ENCODE assay signal across 6 cellular contexts in the genomic region with DNA sequence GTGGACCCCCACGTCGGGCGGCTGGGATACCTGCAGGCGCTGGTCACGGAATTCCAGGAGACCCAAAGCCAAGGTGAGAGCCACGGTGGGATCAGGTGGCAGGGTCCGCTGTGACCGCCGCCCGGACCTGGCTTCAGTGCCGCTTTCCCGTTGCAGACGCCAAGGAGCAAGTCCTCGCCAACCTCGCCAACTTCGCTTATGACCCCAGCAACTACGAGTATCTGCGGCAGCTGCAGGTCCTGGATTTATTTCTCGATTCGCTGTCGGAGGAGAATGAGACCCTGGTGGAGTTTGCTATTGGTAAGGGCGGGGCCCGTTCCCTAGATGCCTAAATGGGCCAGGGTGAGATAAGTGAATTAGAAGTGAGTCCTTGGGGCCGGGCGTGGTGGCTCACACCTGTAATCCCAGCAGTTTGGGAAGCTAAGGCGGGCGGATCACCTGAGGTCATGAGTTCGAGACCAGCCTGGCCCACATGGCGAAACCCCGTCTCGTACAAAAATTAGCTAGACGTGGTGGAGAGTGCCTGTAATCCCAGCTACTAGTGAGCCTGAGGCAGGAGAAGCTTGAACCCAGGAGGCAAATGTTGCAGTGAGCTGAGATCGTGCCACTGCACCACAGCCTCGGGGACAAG. TPM values are rescaled to one million over a fixed set of nuclear protein-coding genes. Genes with fewer than 3 reads are reported as not detected.
A peak's percentile ranks its signal among the peaks of the same experiment; 100 is the strongest.
DNase-seq lines count a peak whose midpoint lies in the region; ATAC-seq, FAIRE-seq and TF ChIP-seq lines count a peak whose summit lies in the region.

No MANE protein-coding gene starts in this region.

- H2AFZ ChIP-seq in endothelial cell of umbilical vein (ENCODE audit: low read depth, low read length), result peak overlapping the region; percentile 9

- ATAC-seq in GM21825 (IDR thresholded peaks at IDR 0.05; ENCODE audit: unreplicated experiment), result no peak

- peak; percentile 72 for FAIRE-seq in endothelial cell of umbilical vein (lab: Jason Lieb, UNC)

- CTCF ChIA-PET in endothelial cell of umbilical vein (lab: Charles Lee), result interaction anchor here (0.6 to 4.3 kb wide), 16 partner anchors 14 to 160 kb away, joined by 3 to 37 read pairs (median 4); partner anchors contain the start of genes MIF4GD, NT5C and NUP85
- CTCF ChIA-PET in GM10248 (lab: Yijun Ruan, JAX), result interaction anchor here (0.7 to 16.9 kb wide), 4 partner anchors 19 to 91 kb away, joined by 3 to 338 read pairs (median 6); partner anchors contain the start of gene NT5C

- H3K27ac ChIP-seq in endothelial cell of umbilical vein (ENCODE audit: insufficient read depth, low read depth, low read length), result no peak overlapping the region
- H3K27ac ChIP-seq in skeletal muscle tissue (ENCODE audit: low read depth, low read length), result no peak overlapping the region

- H3K4me1 ChIP-seq in endothelial cell of umbilical vein (ENCODE audit: control insufficient read depth, extremely low read depth, insufficient read depth, low read length), result peaks cover 20% of the 10 kb centered on the region
- peaks cover 22 to 30% (median 27%) of the 10 kb centered on the region in 3 donors for H3K4me1 ChIP-seq in skeletal muscle tissue (ENCODE audit: control insufficient read depth in 3 of 3, insufficient read depth in 3 of 3, low read length in 3 of 3)

- H3K9me1 ChIP-seq in endothelial cell of umbilical vein (replicated peaks; ENCODE audit: control insufficient read depth, extremely low read depth, insufficient read depth, low read length), result no peaks in the 10 kb centered on the region

- no peaks in the 10 kb centered on the region for H4K20me1 ChIP-seq in endothelial cell of umbilical vein (replicated peaks; ENCODE audit: control insufficient read depth, extremely low read depth, insufficient read depth, low read length)

- H3K27me3 ChIP-seq in endothelial cell of umbilical vein (ENCODE audit: control insufficient read depth in 2 of 2, insufficient read depth in 2 of 2, low read length in 2 of 2), result no peaks in the 10 kb centered on the region
- H3K27me3 ChIP-seq in skeletal muscle tissue (ENCODE audit: control insufficient read depth in 3 of 3, insufficient read depth in 3 of 3, low read length in 3 of 3), result no peaks in the 10 kb centered on the region

- peaks cover 0 to under 1% of the 10 kb centered on the region in 2 experiments for H3K36me3 ChIP-seq in endothelial cell of umbilical vein (ENCODE audit: control insufficient read depth in 2 of 2, extremely low read depth in 1 of 2, insufficient read depth in 2 of 2, low read length in 2 of 2)
- H3K36me3 ChIP-seq in skeletal muscle tissue (ENCODE audit: control insufficient read depth in 3 of 3, insufficient read depth in 3 of 3, low read length in 3 of 3), result peaks cover 0 to 2% (median 0%) of the 10 kb centered on the region in 3 donors

- H3K4me3 ChIP-seq in endothelial cell of umbilical vein (replicated peaks in 1 of 3; ENCODE audit: insufficient read depth in 1 of 3, low read depth in 1 of 3, low read length in 3 of 3) (peak overlapping the region; percentile 22 to 74 (median 71)), skeletal muscle tissue (ENCODE audit: low read length in 3 of 3) (peak overlapping the region; percentile 75 to 85 (median 84))

- TF ChIP-seq POLR2A in endothelial cell of umbilical vein (IDR thresholded peaks at IDR 0.05; ENCODE audit: low read depth, low read length), result no peak

- intact Hi-C loops in endothelial cell of umbilical vein (cut with micrococcal nuclease), result no loop called here

- no peaks in the 10 kb centered on the region for H3K9me3 ChIP-seq in endothelial cell of umbilical vein (replicated peaks; ENCODE audit: control insufficient read depth, insufficient read depth, low read length)
- H3K9me3 ChIP-seq in skeletal muscle tissue (ENCODE audit: control insufficient read depth in 3 of 3, low read length in 3 of 3), result no peaks in the 10 kb centered on the region

- peak overlapping the region; percentile 57 for H3K4me2 ChIP-seq in endothelial cell of umbilical vein (ENCODE audit: insufficient read depth, low read length)

- no peaks in the 10 kb centered on the region for H3K79me2 ChIP-seq in endothelial cell of umbilical vein (ENCODE audit: control insufficient read depth, insufficient read depth, low read length)

- POLR2A ChIA-PET in endothelial cell of umbilical vein (lab: Charles Lee) (interaction anchor here (0.9 to 1.1 kb wide), 2 partner anchors 34 to 79 kb away, joined by 3 to 7 read pairs; no protein-coding TSS in a partner anchor), GM10248 (lab: Yijun Ruan, JAX) (interaction anchor here (1.0 to 1.7 kb wide), 3 partner anchors 10 to 44 kb away, joined by 3 to 4 read pairs (median 4); partner anchors contain the start of gene JPT1)

- TF ChIP-seq CTCF in endothelial cell of umbilical vein (IDR thresholded peaks at IDR 0.05; ENCODE audit: extremely low read depth in 1 of 2, insufficient read depth in 1 of 2, low read depth in 1 of 2, low read length in 2 of 2) (no peak), GM10248 (IDR thresholded peaks at IDR 0.05; ENCODE audit: control extremely low read depth, extremely low read depth, low read depth, missing control alignments) (no peak)

- H3K9ac ChIP-seq in endothelial cell of umbilical vein (replicated peaks; ENCODE audit: extremely low read depth, insufficient read depth, low read length) (no peak overlapping the region), skeletal muscle tissue (ENCODE audit: low read depth in 1 of 3, low read length in 3 of 3) (peak overlapping the region; percentile 75 to 84 (median 81))

- no TSS peak for BruUV-seq in endothelial cell of umbilical vein (replicated peaks; lab: Mats Ljungman, UMichigan)

- dilution Hi-C loops in endothelial cell of umbilical vein (cut with MboI; ENCODE audit: extremely low pct_ligation_motif_present, low sequenced_read_pairs), result no loop called here

- peak; percentile 10 for DNase-seq in activated effector memory CD4-positive, alpha-beta T cell treated with Interleukin-2 at 50 U/mL for 16 hours
- no peak for DNase-seq in activated effector memory CD4-positive, alpha-beta T cell treated with anti-CD3 and anti-CD28 coated beads, Interleukin-2, amount 50 U/mL, for 16 hours
- DNase-seq in endothelial cell of umbilical vein (ENCODE audit: low read depth, low spot score), result no peak
- DNase-seq in GM10248 (ENCODE audit: extremely low spot score), result no peak

TF ChIP-seq in endothelial cell of umbilical vein, 7 proteins besides CTCF, POLR2A, EP300 and RAD21 (continues in another document):
- TF ChIP-seq FOS (IDR thresholded peaks at IDR 0.05; ENCODE audit: borderline replicate concordance, insufficient read depth, low read length) (no peak), MYC (IDR thresholded peaks at IDR 0.05; ENCODE audit: low read depth, low read length) (no peak), POLR2AphosphoS5 (IDR thresholded peaks at IDR 0.05; ENCODE audit: insufficient read depth, low read depth, low read length) (no peak), GATA2 (IDR thresholded peaks at IDR 0.05; ENCODE audit: insufficient read depth, insufficient read length, low read depth, low read length) (no peak), EZH2 (IDR thresholded peaks at IDR 0.05; ENCODE audit: borderline replicate concordance, low read depth, low read length, severe bottlenecking) (no peak), MAX (IDR thresholded peaks at IDR 0.05; ENCODE audit: insufficient read depth, insufficient read length) (no peak)

RNA-seq across cellular contexts. Expression of gene ARMC7, which starts 0.7 kb away (rescaled TPM):
- total RNA-seq in endothelial cell of umbilical vein (14.5 and 15.7 TPM in 2 replicates), skeletal muscle tissue (1.0 TPM)
- 11.8 and 13.1 TPM in 2 replicates for polyA plus RNA-seq in endothelial cell of umbilical vein
- polyA plus RNA-seq in endothelial cell of umbilical vein (2011; cell fraction: cytosol; rRNA removed), result 10.5 and 11.1 TPM in 2 replicates
- 9.3 and 10.0 TPM in 2 replicates for polyA plus RNA-seq in endothelial cell of umbilical vein (2011; cell fraction: nucleus; rRNA removed)
- polyA plus RNA-seq in endothelial cell of umbilical vein (2012), result 9.0 and 9.4 TPM in 2 replicates
- polyA minus RNA-seq in endothelial cell of umbilical vein, result 12.7 and 14.1 TPM in 2 replicates
- 9.3 TPM for polyA minus RNA-seq in endothelial cell of umbilical vein (2011; cell fraction: cytosol; rRNA and poly(A)+ RNA removed)
- 3.9 and 7.6 TPM in 2 replicates for polyA minus RNA-seq in endothelial cell of umbilical vein (2011; cell fraction: nucleus; rRNA and poly(A)+ RNA removed)

RNA-seq across cellular contexts. Expression of gene NT5C, which starts 21.1 kb away (rescaled TPM):
- 32.6 and 39.2 TPM in 2 replicates for total RNA-seq in endothelial cell of umbilical vein
- polyA plus RNA-seq in endothelial cell of umbilical vein, result 29.1 and 38.0 TPM in 2 replicates
- 19.9 and 31.5 TPM in 2 replicates for polyA plus RNA-seq in endothelial cell of umbilical vein (2011; cell fraction: cytosol; rRNA removed)
- polyA plus RNA-seq in endothelial cell of umbilical vein (2011; cell fraction: nucleus; rRNA removed), result 32.4 and 37.5 TPM in 2 replicates
- polyA plus RNA-seq in endothelial cell of umbilical vein (2012), result 22.4 and 23.6 TPM in 2 replicates
- polyA minus RNA-seq in endothelial cell of umbilical vein, result 7.8 and 8.9 TPM in 2 replicates
- 16.2 TPM for polyA minus RNA-seq in endothelial cell of umbilical vein (2011; cell fraction: cytosol; rRNA and poly(A)+ RNA removed)
- polyA minus RNA-seq in endothelial cell of umbilical vein (2011; cell fraction: nucleus; rRNA and poly(A)+ RNA removed), result 5.0 and 6.6 TPM in 2 replicates
- 32.9 TPM for total RNA-seq in skeletal muscle tissue

RNA-seq across cellular contexts. Expression of gene SLC16A5, which starts 22.7 kb away (rescaled TPM):
- total RNA-seq in endothelial cell of umbilical vein, result 16.4 and 17.4 TPM in 2 replicates
- 23.3 and 31.9 TPM in 2 replicates for polyA plus RNA-seq in endothelial cell of umbilical vein
- 12.6 and 16.4 TPM in 2 replicates for polyA plus RNA-seq in endothelial cell of umbilical vein (2011; cell fraction: cytosol; rRNA removed)
- 32.6 and 39.1 TPM in 2 replicates for polyA plus RNA-seq in endothelial cell of umbilical vein (2011; cell fraction: nucleus; rRNA removed)
- 8.7 and 13.9 TPM in 2 replicates for polyA plus RNA-seq in endothelial cell of umbilical vein (2012)
- 19.2 and 22.6 TPM in 2 replicates for polyA minus RNA-seq in endothelial cell of umbilical vein
- polyA minus RNA-seq in endothelial cell of umbilical vein (2011; cell fraction: cytosol; rRNA and poly(A)+ RNA removed), result 22.5 TPM
- polyA minus RNA-seq in endothelial cell of umbilical vein (2011; cell fraction: nucleus; rRNA and poly(A)+ RNA removed), result 10.1 and 15.0 TPM in 2 replicates
- total RNA-seq in skeletal muscle tissue, result 4.2 TPM

RNA-seq across cellular contexts. Expression of gene JPT1, which starts 43.9 kb away (rescaled TPM):
- 352 and 364 TPM in 2 replicates for total RNA-seq in endothelial cell of umbilical vein
- polyA plus RNA-seq in endothelial cell of umbilical vein, result 143 and 212 TPM in 2 replicates
- polyA plus RNA-seq in endothelial cell of umbilical vein (2011; cell fraction: cytosol; rRNA removed), result 393 and 396 TPM in 2 replicates
- 146 and 158 TPM in 2 replicates for polyA plus RNA-seq in endothelial cell of umbilical vein (2011; cell fraction: nucleus; rRNA removed)
- 735 and 931 TPM in 2 replicates for polyA plus RNA-seq in endothelial cell of umbilical vein (2012)
- 37.1 and 45.3 TPM in 2 replicates for polyA minus RNA-seq in endothelial cell of umbilical vein
- 249 TPM for polyA minus RNA-seq in endothelial cell of umbilical vein (2011; cell fraction: cytosol; rRNA and poly(A)+ RNA removed)
- polyA minus RNA-seq in endothelial cell of umbilical vein (2011; cell fraction: nucleus; rRNA and poly(A)+ RNA removed), result 38.5 and 44.2 TPM in 2 replicates
- 109 TPM for total RNA-seq in skeletal muscle tissue
